Comparison of ENCODE assay signal across 8 cellular contexts in genomic region chr16:56609463-56609921, GRCh38. TPM values are rescaled to one million over a fixed set of nuclear protein-coding genes. Genes with fewer than 3 reads are reported as not detected.
DNase-seq lines count a peak whose midpoint lies in the region; ATAC-seq and TF ChIP-seq lines count a peak whose summit lies in the region.

No MANE protein-coding gene starts in this region.

- H3K27me3 Mint-ChIP-seq in activated naive CD4-positive, alpha-beta T cell treated with anti-CD3 and anti-CD28 coated beads, Interleukin-2, amount 50 U/mL, for 24 hours, result no peaks in the 10 kb centered on the region

- H3K27ac Mint-ChIP-seq in activated naive CD4-positive, alpha-beta T cell treated with anti-CD3 and anti-CD28 coated beads, Interleukin-2, amount 50 U/mL, for 24 hours, result peak overlapping the region; percentile 95

- intact Hi-C loops in left cardiac atrium (cut with DNase I) (no loop called here), gastrocnemius medialis (cut with DNase I; ENCODE audit: low total_unique reads) (loop anchor here (5.0 kb wide), 1 partner anchor 453 kb away; no protein-coding TSS in a partner anchor)

- H3K27me3 ChIP-seq in gastrocnemius medialis, result no peaks in the 10 kb centered on the region

- in situ Hi-C loops in SK-MEL-5 (cut with HindIII; ENCODE audit: low pct_unique_long_range_greater_than_20kb, low sequenced_read_pairs) (no loop called here), gastrocnemius medialis (cut with MboI; ENCODE audit: low sequenced_read_pairs in 4 of 4) (loop anchor here in 2 of 4 donors (5.0 to 10.0 kb wide), 2 partner anchors 73 to 95 kb away; partner anchors contain the start of gene MT1X (in 2 of the 2))

- H3K4me3 Mint-ChIP-seq in activated naive CD4-positive, alpha-beta T cell treated with anti-CD3 and anti-CD28 coated beads, Interleukin-2, amount 50 U/mL, for 24 hours, result peak overlapping the region; percentile 92

- H3K4me3 ChIP-seq in AG09309 (ENCODE audit: control insufficient read depth, low read depth, low read length), result peak overlapping the region; percentile 71
- peak overlapping the region; percentile 60 to 75 (median 70) for H3K4me3 ChIP-seq in gastrocnemius medialis

- ATAC-seq in GM18909 (IDR thresholded peaks at IDR 0.05; ENCODE audit: poor library complexity, unreplicated experiment), result peak; percentile 39
- peak; percentile 34 for ATAC-seq in HG03571 (IDR thresholded peaks at IDR 0.05; ENCODE audit: unreplicated experiment)
- peak; percentile 5 to 9 for ATAC-seq in left cardiac atrium
- ATAC-seq in gastrocnemius medialis, result peak in 1 of 2 donors; percentile 5

- no peak for TF ChIP-seq POLR2A in gastrocnemius medialis (IDR thresholded peaks at IDR 0.05)

- no peaks in the 10 kb centered on the region for H3K36me3 Mint-ChIP-seq in activated naive CD4-positive, alpha-beta T cell treated with anti-CD3 and anti-CD28 coated beads, Interleukin-2, amount 50 U/mL, for 24 hours

- peak; percentile 20 for TF ChIP-seq CTCF in AG09309 (IDR thresholded peaks at IDR 0.05; ENCODE audit: control insufficient read depth, insufficient read depth, low read depth, low read length, missing control alignments)
- TF ChIP-seq CTCF in gastrocnemius medialis (IDR thresholded peaks at IDR 0.05 in 4 of 5, conservative IDR thresholded peaks at IDR 0.05 in 1 of 5), result peak in 2 of 5 experiments; percentile 10 to 12

- H3K27ac ChIP-seq in gastrocnemius medialis, result peak overlapping the region; percentile 95 to 99 (median 98)

- no peaks in the 10 kb centered on the region for H3K36me3 ChIP-seq in gastrocnemius medialis

- peaks cover 65% of the 10 kb centered on the region for H3K4me1 Mint-ChIP-seq in activated naive CD4-positive, alpha-beta T cell treated with anti-CD3 and anti-CD28 coated beads, Interleukin-2, amount 50 U/mL, for 24 hours

- H3K4me1 ChIP-seq in gastrocnemius medialis, result peaks cover 64 to 73% of the 10 kb centered on the region in 2 donors

- DNase-seq in AG09309 (ENCODE audit: low read depth) (peak; percentile 67), SK-MEL-5 (ENCODE audit: low read depth, low spot score) (peak; percentile 73), left cardiac atrium (peak; percentile 77), gastrocnemius medialis (peak; percentile 70 to 80), LoVo (ENCODE audit: low spot score) (no peak)

- H3K9me3 Mint-ChIP-seq in activated naive CD4-positive, alpha-beta T cell treated with anti-CD3 and anti-CD28 coated beads, Interleukin-2, amount 50 U/mL, for 24 hours, result no peaks in the 10 kb centered on the region

- H3K9me3 ChIP-seq in gastrocnemius medialis, result no peaks in the 10 kb centered on the region

RNA-seq across cellular contexts. Expression of gene MT2A, which starts 1.1 kb away (rescaled TPM):
- total RNA-seq in SK-MEL-5 (2014; rRNA removed; shearing (Covaris generic)), result 8.8 and 15.0 TPM in 2 replicates
- polyA plus RNA-seq in SK-MEL-5 (2015; cell fraction: cytosol; rRNA removed), result 14.6 and 29.9 TPM in 2 replicates
- 3.3 and 7.3 TPM in 2 replicates for polyA plus RNA-seq in SK-MEL-5 (2015; cell fraction: nucleus; rRNA removed)
- 100 to 1,000 TPM; 147 to 411 TPM for total RNA-seq in left cardiac atrium
- 1,000 to 10,000 TPM in 1 of 4 donors, 100 to 1,000 TPM in 3; 250 to 1,131 (median 795) TPM for total RNA-seq in gastrocnemius medialis

RNA-seq across cellular contexts. Expression of gene MT1E, which starts 16.1 kb away (rescaled TPM):
- not detected in 2 replicates for total RNA-seq in SK-MEL-5 (2014; rRNA removed; shearing (Covaris generic))
- not detected in 2 replicates for polyA plus RNA-seq in SK-MEL-5 (2015; cell fraction: cytosol; rRNA removed)
- not detected in 2 replicates for polyA plus RNA-seq in SK-MEL-5 (2015; cell fraction: nucleus; rRNA removed)
- total RNA-seq in left cardiac atrium, result 100 to 1,000 TPM in 1 of 2 donors, 10 to 100 TPM in 1; 84.7 to 114 TPM
- total RNA-seq in gastrocnemius medialis, result 100 to 1,000 TPM in 3 of 4 donors, 10 to 100 TPM in 1; 63.0 to 434 (median 267) TPM

RNA-seq across cellular contexts. Expression of gene MT3, which starts 20.2 kb away (rescaled TPM):
- not detected in 2 replicates for total RNA-seq in SK-MEL-5 (2014; rRNA removed; shearing (Covaris generic))
- polyA plus RNA-seq in SK-MEL-5 (2015; cell fraction: cytosol; rRNA removed), result not detected in 2 replicates
- not detected in 2 replicates for polyA plus RNA-seq in SK-MEL-5 (2015; cell fraction: nucleus; rRNA removed)
- 10 to 100 TPM in 1 of 2 donors, 1 to 10 TPM in 1; 8.2 to 11.5 TPM for total RNA-seq in left cardiac atrium
- not detected for total RNA-seq in gastrocnemius medialis

RNA-seq across cellular contexts. Expression of gene MT1M, which starts 23.0 kb away (rescaled TPM):
- not detected in 2 replicates for total RNA-seq in SK-MEL-5 (2014; rRNA removed; shearing (Covaris generic))
- polyA plus RNA-seq in SK-MEL-5 (2015; cell fraction: cytosol; rRNA removed), result not detected in 2 replicates
- not detected in 2 replicates for polyA plus RNA-seq in SK-MEL-5 (2015; cell fraction: nucleus; rRNA removed)
- total RNA-seq in left cardiac atrium, result 10 to 100 TPM; 15.2 to 50.8 TPM
- 1 to 10 TPM in 3 of 4 donors, not detected in 1; 5.3 to 10.0 (median 7.3) TPM for total RNA-seq in gastrocnemius medialis

RNA-seq across cellular contexts. Expression of gene MT1A, which starts 29.0 kb away (rescaled TPM):
- not detected in 2 replicates for total RNA-seq in SK-MEL-5 (2014; rRNA removed; shearing (Covaris generic))
- polyA plus RNA-seq in SK-MEL-5 (2015; cell fraction: cytosol; rRNA removed), result not detected in 2 replicates
- polyA plus RNA-seq in SK-MEL-5 (2015; cell fraction: nucleus; rRNA removed), result not detected in 2 replicates
- total RNA-seq in left cardiac atrium (100 to 1,000 TPM in 1 of 2 donors, 10 to 100 TPM in 1; 19.0 to 104 TPM), gastrocnemius medialis (10 to 100 TPM in 3 of 4 donors, not detected in 1; 17.3 to 34.9 (median 20.2) TPM)

Comparison
In these comparisons a context has a peak if more than half of its experiments do, and no peak if none do; other contexts are left out.
1. RNA of gene MT1E, which starts 16.1 kb away (total RNA-seq): 63.0 to 434 TPM in gastrocnemius medialis and 84.7 to 114 TPM in left cardiac atrium; not detected in SK-MEL-5; every median in the first group is over 10 times any median in the second.